10 cellular contexts compared by ENCODE assay signal in genomic region chr1:167668108-167668507, GRCh38. TPM values are rescaled to one million over a fixed set of nuclear protein-coding genes. Genes with fewer than 3 reads are reported as not detected.
DNase-seq lines count a peak whose midpoint lies in the region; ATAC-seq and TF ChIP-seq lines count a peak whose summit lies in the region.
"Had no signal": no experiment of that assay in that cellular context is flagged by ENCODE, and none has a peak within 500 bp of the region (broad histone marks: within the 10 kb centered on the region; RNA-seq: fewer than 3 reads in every experiment).

No MANE protein-coding gene starts in this region.

- H3K36me3 Mint-ChIP-seq in glutamatergic neuron (ENCODE audit: unreplicated experiment): peaks cover 6% of the 10 kb centered on the region

- no peaks in the 10 kb centered on the region for H3K36me3 ChIP-seq in adrenal gland (replicated peaks in 1 of 2)
- H3K36me3 ChIP-seq: left lung had no signal

- H3K4me1 Mint-ChIP-seq in glutamatergic neuron (ENCODE audit: low read depth, unreplicated experiment): peaks cover 9% of the 10 kb centered on the region

- peaks cover 12% of the 10 kb centered on the region for H3K27me3 Mint-ChIP-seq in glutamatergic neuron (ENCODE audit: unreplicated experiment)

- 76 to 94% (median 85%) methylated on average over 6 of the region's 6 CpGs for WGBS in adrenal gland, 4 donors

- H3K27me3 ChIP-seq in adrenal gland: no peaks in the 10 kb centered on the region
- H3K27me3 ChIP-seq: left lung had no signal

- peaks cover 13 to 32% of the 10 kb centered on the region in 2 donors for H3K4me1 ChIP-seq in adrenal gland (replicated peaks in 1 of 2)

- DNase-seq in glutamatergic neuron (no peak), NCI-H1436 (lab: John Stamatoyannopoulos, UW) (no peak), SHP77 (lab: John Stamatoyannopoulos, UW) (no peak), adrenal gland (no peak)
- DNase-seq: left lung; stimulated activated CD4-positive, alpha-beta T cell treated with anti-CD3 and anti-CD28 coated beads, Interleukin-2, amount 100 ng/mL, for 48 hours had no signal

- H3K4me3 ChIP-seq in adrenal gland: no peak overlapping the region
- H3K4me3 ChIP-seq: left lung had no signal

- no peak overlapping the region for H3K27ac ChIP-seq in adrenal gland
- H3K27ac ChIP-seq: epithelial cell of prostate, left lung had no signal

- peak overlapping the region; percentile 18 for H3K4me3 Mint-ChIP-seq in glutamatergic neuron (ENCODE audit: unreplicated experiment)

- H3K9me3 ChIP-seq in adrenal gland (replicated peaks in 1 of 3): no peaks in the 10 kb centered on the region
- H3K9me3 ChIP-seq: left lung had no signal

- TF ChIP-seq POLR2A in adrenal gland (IDR thresholded peaks at IDR 0.05): no peak

- ATAC-seq in GM18867 (IDR thresholded peaks at IDR 0.05; ENCODE audit: unreplicated experiment) (peak; percentile 72), GM21526 (IDR thresholded peaks at IDR 0.05; ENCODE audit: low FRiP score, unreplicated experiment) (peak; percentile 54), HG03342 (IDR thresholded peaks at IDR 0.05; ENCODE audit: unreplicated experiment) (peak; percentile 76)
- ATAC-seq: left lung had no signal

- H3K27ac Mint-ChIP-seq in glutamatergic neuron (ENCODE audit: unreplicated experiment): no peak overlapping the region

- TF ChIP-seq CTCF in glutamatergic neuron (IDR thresholded peaks at IDR 0.05; ENCODE audit: partially characterized antibody, unreplicated experiment) (no peak), adrenal gland (IDR thresholded peaks at IDR 0.05) (no peak)

- peaks cover 2% of the 10 kb centered on the region for H3K9me3 Mint-ChIP-seq in glutamatergic neuron (ENCODE audit: unreplicated experiment)

- intact Hi-C loops in adrenal gland (cut with DNase I): no loop called here

RNA-seq across cellular contexts. Expression of gene RCSD1, which starts 38.1 kb away (rescaled TPM):
- total RNA-seq in glutamatergic neuron (ENCODE audit: unreplicated experiment) (not detected), adrenal gland (10 to 100 TPM in 6 of 8 donors, 1 to 10 TPM in 2; 8.5 to 15.4 (median 11.9) TPM)
- 1 to 10 TPM; 3.3 to 8.8 (median 5.0) TPM for polyA plus RNA-seq in adrenal gland

RNA-seq across cellular contexts. Expression of gene MPZL1, which starts 53.7 kb away (rescaled TPM):
- total RNA-seq in glutamatergic neuron (ENCODE audit: unreplicated experiment): 149 TPM
- 100 to 1,000 TPM in 1 of 8 donors, 10 to 100 TPM in 7; 32.5 to 101 (median 65.0) TPM for total RNA-seq in adrenal gland
- 10 to 100 TPM; 12.1 to 87.5 (median 20.6) TPM for polyA plus RNA-seq in adrenal gland
